ENCODE assay signal across 8 cellular contexts in genomic region chr10:63629363-63630084, GRCh38.
A peak's percentile ranks its signal among the peaks of the same experiment; 100 is the strongest.
DNase-seq lines count a peak whose midpoint lies in the region; ATAC-seq and TF ChIP-seq lines count a peak whose summit lies in the region.

No MANE protein-coding gene starts in this region.

- POLR2A ChIA-PET in Caco-2 (lab: Charles Lee) = interaction anchor here (0.6 to 3.0 kb wide), 13 partner anchors 8 to 497 kb away, joined by 3 to 23 read pairs (median 4); partner anchors contain the start of gene NRBF2

- H3K4me3 Mint-ChIP-seq in Caco-2 (ENCODE audit: unreplicated experiment) = peak overlapping the region; percentile 82

- H3K9me3 Mint-ChIP-seq in Caco-2 (ENCODE audit: unreplicated experiment) = no peaks in the 10 kb centered on the region

- H3K4me3 ChIP-seq in Caco-2 (ENCODE audit: low read depth, low read length) (peak overlapping the region; percentile 64), epithelial cell of esophagus (ENCODE audit: low read length) (peak overlapping the region; percentile 72), mononuclear cell (ENCODE audit: low read length) (peak overlapping the region; percentile 69)

- TSS peak; percentile 92 for BruUV-seq in Caco-2 (replicated peaks; lab: Mats Ljungman, UMichigan)

- TF ChIP-seq CTCF in Caco-2 (IDR thresholded peaks at IDR 0.05; ENCODE audit: insufficient read depth in 1 of 2, low read depth in 1 of 2, low read length in 1 of 2, severe bottlenecking in 1 of 2, unreplicated experiment in 1 of 2) = peak; percentile 94 to 99
- peak; percentile 76 for TF ChIP-seq CTCF in epithelial cell of esophagus (IDR thresholded peaks at IDR 0.05; ENCODE audit: insufficient read depth, low read depth, low read length, missing control alignments)

- H3K27ac Mint-ChIP-seq in Caco-2 (ENCODE audit: unreplicated experiment) = peak overlapping the region; percentile 95

- H3K4me1 ChIP-seq in Caco-2 (peaks cover 44% of the 10 kb centered on the region), mononuclear cell (ENCODE audit: insufficient read depth, low read length) (peaks cover 37% of the 10 kb centered on the region)

- ATAC-seq in GM21367 (IDR thresholded peaks at IDR 0.05; ENCODE audit: unreplicated experiment) = peak; percentile 44

- intact Hi-C loops in Caco-2 (cut with micrococcal nuclease; ENCODE audit: unreplicated experiment) = loop anchor here (1.0 to 5.0 kb wide), 16 partner anchors 8 to 496 kb away; partner anchors contain the start of gene NRBF2

- peaks cover 17% of the 10 kb centered on the region for H3K36me3 Mint-ChIP-seq in Caco-2 (ENCODE audit: insufficient read depth, unreplicated experiment)

- H3K4me1 Mint-ChIP-seq in Caco-2 (ENCODE audit: low read depth, unreplicated experiment) = peaks cover 36% of the 10 kb centered on the region

- CTCF ChIA-PET in Caco-2 (lab: Charles Lee) = interaction anchor here (0.6 to 4.6 kb wide), 28 partner anchors 9 to 495 kb away, joined by 3 to 62 read pairs (median 3); partner anchors contain the start of gene JMJD1C

- no peaks in the 10 kb centered on the region for H3K36me3 ChIP-seq in Caco-2 (ENCODE audit: control insufficient read depth, insufficient read depth, low read length)

- H3K27me3 ChIP-seq in Caco-2 (replicated peaks; ENCODE audit: control insufficient read depth, insufficient read depth, low read length) (no peaks in the 10 kb centered on the region), mononuclear cell (ENCODE audit: insufficient read depth, low read length) (no peaks in the 10 kb centered on the region)

- peak; percentile 98 for DNase-seq in Caco-2
- peak; percentile 98 for DNase-seq in HT1080 (ENCODE audit: low read depth)
- peak; percentile 89 for DNase-seq in NOMO-1 treated with DMSO at 0.1 percent for 48 hours (lab: John Stamatoyannopoulos, UW; ENCODE audit: unreplicated experiment)
- peak; percentile 69 for DNase-seq in activated T-cell treated with anti-CD3 and anti-CD28 coated beads for 24 hours (ENCODE audit: low read depth)
- peak; percentile 97 for DNase-seq in epithelial cell of esophagus (ENCODE audit: low read depth)
- peak; percentile 67 to 75 for DNase-seq in stimulated activated CD8-positive, alpha-beta memory T cell treated with anti-CD3 and anti-CD28 coated beads, Interleukin-2, amount 100 ng/mL, for 48 hours (ENCODE audit: low read depth in 2 of 2)

- H3K27me3 Mint-ChIP-seq in Caco-2 (ENCODE audit: insufficient read depth, unreplicated experiment) = no peaks in the 10 kb centered on the region

- H3K9me3 ChIP-seq in Caco-2 (no peaks in the 10 kb centered on the region), mononuclear cell (ENCODE audit: low read depth, low read length) (no peaks in the 10 kb centered on the region)

Comparison
In these comparisons a context has a peak if more than half of its experiments do, and no peak if none do; other contexts are left out.
1. Peak in every context shown above with its lines: DNase-seq, ATAC-seq and H3K4me3 ChIP-seq.